8 cellular contexts compared by ENCODE assay signal in genomic region chr11:61587541-61587941, GRCh38. TPM values are rescaled to one million over a fixed set of nuclear protein-coding genes. Genes with fewer than 3 reads are reported as not detected.
DNase-seq lines count a peak whose midpoint lies in the region; ATAC-seq and TF ChIP-seq lines count a peak whose summit lies in the region.

No MANE protein-coding gene starts in this region.

- ATAC-seq in activated B cell treated with CpG ODN at 0.5 μM for 24 hours (ENCODE audit: low read depth) (peak; percentile 26), GM19328 (IDR thresholded peaks at IDR 0.05; ENCODE audit: unreplicated experiment) (no peak), GM19035 (IDR thresholded peaks at IDR 0.05; ENCODE audit: unreplicated experiment) (no peak)

- in situ Hi-C loops in KBM-7 (cut with MboI; ENCODE audit: low pct_unique_long_range_greater_than_20kb, low sequenced_read_pairs) = no loop called here

- H3K18ac ChIP-seq in neuronal stem cell (ENCODE audit: low read length) = peak overlapping the region; percentile 23

- peak overlapping the region; percentile 59 for H3K23ac ChIP-seq in neuronal stem cell (ENCODE audit: low read depth, low read length, poor library complexity)

- peaks cover 55% of the 10 kb centered on the region for H3K27me3 Mint-ChIP-seq in activated B cell treated with CpG ODN at 0.5 μM for 24 hours

- H3K27ac ChIP-seq in esophagus (ENCODE audit: low read depth in 2 of 2, low read length in 1 of 2) (peak overlapping the region in 1 of 2 donors; percentile 16), neuronal stem cell (replicated peaks; ENCODE audit: low read length) (no peak overlapping the region)

- peak overlapping the region; percentile 38 to 48 for H3K4me3 ChIP-seq in esophagus (ENCODE audit: low read depth in 1 of 2, low read length in 2 of 2)
- peak overlapping the region in 1 of 2 donors; percentile 71 for H3K4me3 ChIP-seq in neuronal stem cell (ENCODE audit: low read length in 2 of 2)

- intact Hi-C loops in activated B cell treated with CpG ODN at 0.5 μM for 24 hours (cut with micrococcal nuclease) = loop anchor here (10.0 kb wide), 2 partner anchors 227 to 293 kb away; partner anchors contain the start of genes FADS1 and VWCE

- no peak overlapping the region for H3K27ac Mint-ChIP-seq in activated B cell treated with CpG ODN at 0.5 μM for 24 hours

- no peak overlapping the region for H3K14ac ChIP-seq in neuronal stem cell (ENCODE audit: low read length)

- peak overlapping the region; percentile 76 for H2AFZ ChIP-seq in neuronal stem cell (ENCODE audit: low read length)

- CTCF ChIA-PET in activated B cell treated with CpG ODN at 0.5 μM for 24 hours (lab: Charles Lee) = no interaction called here

- peaks cover 9 to 21% of the 10 kb centered on the region in 2 donors for H3K4me1 ChIP-seq in esophagus (ENCODE audit: control insufficient read depth in 2 of 2, insufficient read depth in 2 of 2, low read length in 1 of 2)
- H3K4me1 ChIP-seq in neuronal stem cell (ENCODE audit: control insufficient read depth in 2 of 2, insufficient read depth in 1 of 2, low read depth in 1 of 2, low read length in 2 of 2) = peaks cover 5 to 13% of the 10 kb centered on the region in 2 donors

- H3K79me1 ChIP-seq in neuronal stem cell (ENCODE audit: low read depth, low read length) = peaks cover 2% of the 10 kb centered on the region

- peak overlapping the region; percentile 76 for H3K4me3 Mint-ChIP-seq in activated B cell treated with CpG ODN at 0.5 μM for 24 hours

- H3K9me3 Mint-ChIP-seq in activated B cell treated with CpG ODN at 0.5 μM for 24 hours = no peaks in the 10 kb centered on the region

- H3K36me3 Mint-ChIP-seq in activated B cell treated with CpG ODN at 0.5 μM for 24 hours (ENCODE audit: low read depth) = no peaks in the 10 kb centered on the region

- H3K9me3 ChIP-seq in esophagus (ENCODE audit: control insufficient read depth in 2 of 2, insufficient read depth in 1 of 2, low read depth in 1 of 2, low read length in 1 of 2) (no peaks in the 10 kb centered on the region), neuronal stem cell (replicated peaks in 1 of 2; ENCODE audit: control insufficient read depth in 2 of 2, insufficient read depth in 1 of 2, low read depth in 1 of 2, low read length in 2 of 2) (no peaks in the 10 kb centered on the region)

- H2BK15ac ChIP-seq in neuronal stem cell (ENCODE audit: low read length) = peak overlapping the region; percentile 41

- H2BK5ac ChIP-seq in neuronal stem cell (ENCODE audit: low read length) = no peak overlapping the region

- H3K9ac ChIP-seq in neuronal stem cell (ENCODE audit: low read depth, low read length, poor library complexity) = no peak overlapping the region

- DNase-seq in ELR (ENCODE audit: low read depth) (peak; percentile 27), activated B cell treated with CpG ODN at 0.5 μM for 24 hours (no peak), neuronal stem cell (ENCODE audit: low spot score) (peak; percentile 43), kidney tubule cell (ENCODE audit: low spot score) (no peak), KBM-7 (no peak)

- H3K4me2 ChIP-seq in neuronal stem cell (ENCODE audit: insufficient read depth, low read length, poor library complexity, severe bottlenecking) = peak overlapping the region; percentile 85

- no peak overlapping the region for H3K4ac ChIP-seq in neuronal stem cell (ENCODE audit: low read length)

- peak overlapping the region; percentile 82 for H2BK12ac ChIP-seq in neuronal stem cell (ENCODE audit: low read length)

- no peak for TF ChIP-seq CTCF in activated B cell treated with CpG ODN at 0.5 μM for 24 hours (IDR thresholded peaks at IDR 0.05)

- H3K27me3 ChIP-seq in esophagus (ENCODE audit: control insufficient read depth in 1 of 2, insufficient read depth in 2 of 2, low read length in 2 of 2) (no peaks in the 10 kb centered on the region), neuronal stem cell (ENCODE audit: control insufficient read depth in 3 of 3, insufficient read depth in 3 of 3, low read depth in 1 of 3, low read length in 3 of 3) (peaks cover 0 to 93% (median 22%) of the 10 kb centered on the region in 3 experiments)

- POLR2A ChIA-PET in activated B cell treated with CpG ODN at 0.5 μM for 24 hours (lab: Charles Lee) = no interaction called here

- H2AK5ac ChIP-seq in neuronal stem cell (ENCODE audit: low read depth, low read length) = no peak overlapping the region

- no peak overlapping the region for H4K91ac ChIP-seq in neuronal stem cell (ENCODE audit: low read depth, low read length, poor library complexity)

- H3K36me3 ChIP-seq in esophagus (ENCODE audit: control insufficient read depth in 2 of 2, insufficient read depth in 2 of 2, low read length in 1 of 2) (no peaks in the 10 kb centered on the region), neuronal stem cell (replicated peaks in 1 of 2; ENCODE audit: control insufficient read depth in 2 of 2, insufficient read depth in 2 of 2, low read length in 2 of 2) (no peaks in the 10 kb centered on the region)

- peaks cover 12% of the 10 kb centered on the region for H3K4me1 Mint-ChIP-seq in activated B cell treated with CpG ODN at 0.5 μM for 24 hours

- H2BK120ac ChIP-seq in neuronal stem cell (ENCODE audit: low read depth, low read length) = no peak overlapping the region

- 4 to 6% methylated on average over 34 to 41 of the region's 41 CpGs for WGBS in esophagus, 2 donors
- no CpG with 5 or more reads among the region's 41 CpGs for WGBS in neuronal stem cell (ENCODE audit: extremely low coverage in 2 of 2, insufficient read length in 2 of 2, insufficient replicate concordance in 1 of 2), 2 donors

- no peak overlapping the region for H4K8ac ChIP-seq in neuronal stem cell (ENCODE audit: low read depth, low read length)

RNA-seq across cellular contexts. Expression of gene SYT7, which starts 6.7 kb away (rescaled TPM):
- not detected in 2 replicates for total RNA-seq in activated B cell treated with CpG ODN at 0.5 μM for 24 hours
- 1 to 10 TPM; 1.3 to 2.2 TPM for polyA plus RNA-seq in esophagus
- polyA plus RNA-seq in neuronal stem cell (2013, experiment 1 of 2) = 2.5 TPM
- polyA plus RNA-seq in neuronal stem cell (2013, experiment 2 of 2) = 2.3 TPM

Comparison
In these comparisons a context has a peak if more than half of its experiments do, and no peak if none do; other contexts are left out.
1. DNase-seq: peak in ELR (single experiment) and neuronal stem cell (single experiment); none in activated B cell treated with CpG ODN at 0.5 μM for 24 hours (single experiment), kidney tubule cell (single experiment) and KBM-7 (single experiment).